ENCODE assay signal across 15 cellular contexts in genomic region chr1:167690053-167690452, GRCh38.
"Had no signal": no experiment of that assay in that cellular context is flagged by ENCODE, and none has a peak within 500 bp of the region (broad histone marks: within the 10 kb centered on the region; RNA-seq: fewer than 3 reads in every experiment).

No MANE protein-coding gene starts in this region.

- ATAC-seq: esophagus mucosa, lower lobe of right lung had no signal

- H3K4me3 ChIP-seq: cardiac muscle cell, lower lobe of right lung, SJSA1 had no signal

- H3K27me3 Mint-ChIP-seq: activated naive CD8-positive, alpha-beta T cell treated with anti-CD3 and anti-CD28 coated beads, Interleukin-2, amount 10 ng/mL, durations not matched to agents 7 days and 5 days had no signal

- H3K9me3 Mint-ChIP-seq: activated naive CD8-positive, alpha-beta T cell treated with anti-CD3 and anti-CD28 coated beads, Interleukin-2, amount 10 ng/mL, durations not matched to agents 7 days and 5 days; type B pancreatic cell had no signal

- H3K4me3 Mint-ChIP-seq: activated naive CD8-positive, alpha-beta T cell treated with anti-CD3 and anti-CD28 coated beads, Interleukin-2, amount 10 ng/mL, durations not matched to agents 7 days and 5 days; type B pancreatic cell had no signal

- DNase-seq: activated CD4-positive, alpha-beta T cell treated with anti-CD3 and anti-CD28 coated beads for 4 hours; activated naive CD8-positive, alpha-beta T cell treated with anti-CD3 and anti-CD28 coated beads, Interleukin-2, amount 10 ng/mL, durations not matched to agents 7 days and 5 days; activated T-cell treated with anti-CD3 and anti-CD28 coated beads, Interleukin-2, amount 50 U/mL, for 48 hours; hypothalamus; lower lobe of right lung; midbrain; posterior cingulate gyrus; stimulated activated CD4-positive, alpha-beta T cell treated with anti-CD3 and anti-CD28 coated beads, Interleukin-15, amount 100 ng/mL, for 24 hours; stimulated activated CD4-positive, alpha-beta T cell treated with anti-CD3 and anti-CD28 coated beads, Interleukin-4, amount 100 ng/mL, for 4 hours; substantia nigra; T1000 had no signal

- H3K27me3 ChIP-seq: cardiac muscle cell, SJSA1 had no signal

- H3K36me3 ChIP-seq: SJSA1 had no signal

- H3K27ac ChIP-seq: cardiac muscle cell, lower lobe of right lung, SJSA1 had no signal

- H3K9me3 ChIP-seq: lower lobe of right lung, SJSA1 had no signal

- H3K36me3 Mint-ChIP-seq: type B pancreatic cell had no signal

- H3K27ac Mint-ChIP-seq: type B pancreatic cell had no signal
